ENCODE assay signal across 1 cellular context in the genomic region with DNA sequence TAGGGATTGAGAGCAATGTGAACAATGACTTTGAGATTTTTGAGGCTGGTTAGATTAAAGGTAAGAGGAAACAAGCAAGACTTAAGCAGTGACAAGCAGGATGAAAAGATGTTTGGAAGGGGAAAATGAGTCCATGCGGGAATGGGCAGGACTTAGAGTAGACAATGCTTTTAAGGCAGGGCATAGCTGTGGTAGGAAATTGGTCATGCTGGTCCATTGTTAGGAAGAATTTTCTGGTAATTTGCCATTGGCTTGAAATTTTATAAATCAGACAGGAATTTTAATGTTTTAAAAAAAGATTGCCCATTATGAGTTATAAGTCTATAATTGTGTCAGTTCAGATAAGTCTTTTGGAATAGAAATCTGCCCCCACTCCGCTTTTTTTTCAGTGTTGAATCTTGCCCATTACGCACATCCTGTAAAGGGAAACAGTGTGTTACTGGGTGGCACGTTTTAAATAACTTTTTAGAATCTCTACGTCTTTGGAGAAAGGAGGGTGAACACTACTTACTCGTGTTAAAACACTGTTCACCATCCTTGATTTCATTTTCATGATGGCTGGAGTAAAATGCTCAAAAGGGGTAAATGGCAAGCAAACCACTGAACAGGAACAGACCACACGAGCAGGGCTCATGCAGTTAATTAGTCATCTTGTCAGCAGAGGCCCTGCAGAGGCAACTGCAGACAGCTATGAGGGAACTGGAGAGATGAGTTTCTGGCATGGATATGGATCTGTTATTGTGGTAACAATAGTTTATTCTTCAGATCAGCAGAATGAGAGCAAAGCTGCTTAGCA.
TF ChIP-seq lines count a peak whose summit lies in the region.

No MANE protein-coding gene starts in this region.

TF ChIP-seq in endothelial cell of umbilical vein, 7 proteins besides CTCF, POLR2A, EP300 and RAD21:
- TF ChIP-seq JUN (IDR thresholded peaks at IDR 0.05; ENCODE audit: borderline replicate concordance, insufficient read depth, insufficient read length, low read depth) (peak; percentile 58), POLR2AphosphoS5 (IDR thresholded peaks at IDR 0.05; ENCODE audit: insufficient read depth, low read depth, low read length) (peak; percentile 67), GATA2 (IDR thresholded peaks at IDR 0.05; ENCODE audit: insufficient read depth, insufficient read length, low read depth, low read length) (no peak), EZH2 (IDR thresholded peaks at IDR 0.05; ENCODE audit: borderline replicate concordance, low read depth, low read length, severe bottlenecking) (no peak), FOS (IDR thresholded peaks at IDR 0.05; ENCODE audit: borderline replicate concordance, insufficient read depth, low read length) (peak; percentile 73), MYC (IDR thresholded peaks at IDR 0.05; ENCODE audit: low read depth, low read length) (peak; percentile 15)
- TF ChIP-seq, protein P1, sequence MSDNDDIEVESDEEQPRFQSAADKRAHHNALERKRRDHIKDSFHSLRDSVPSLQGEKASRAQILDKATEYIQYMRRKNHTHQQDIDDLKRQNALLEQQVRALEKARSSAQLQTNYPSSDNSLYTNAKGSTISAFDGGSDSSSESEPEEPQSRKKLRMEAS (IDR thresholded peaks at IDR 0.05; ENCODE audit: insufficient read depth, insufficient read length) = no peak
